Comparison of ENCODE assay signal across 14 cellular contexts in the genomic region with DNA sequence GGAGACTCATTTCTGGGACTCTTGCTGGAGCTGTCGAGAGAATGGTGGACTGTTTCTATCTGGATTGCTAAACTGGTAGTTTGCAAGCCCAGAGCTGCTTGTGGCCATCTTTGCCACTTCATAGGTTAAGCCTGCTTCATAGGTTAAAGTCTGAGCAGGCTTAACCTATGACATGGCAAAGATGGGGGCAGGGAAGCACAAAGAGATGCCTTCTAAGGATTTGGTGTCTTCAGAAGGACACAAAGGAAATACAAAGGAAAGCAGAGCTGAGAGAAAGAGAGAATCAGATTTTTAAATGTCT.
A peak's percentile ranks its signal among the peaks of the same experiment; 100 is the strongest.
DNase-seq lines count a peak whose midpoint lies in the region; ATAC-seq, FAIRE-seq and TF ChIP-seq lines count a peak whose summit lies in the region.
"Had no signal": no experiment of that assay in that cellular context is flagged by ENCODE, and none has a peak within 500 bp of the region (broad histone marks: within the 10 kb centered on the region; RNA-seq: fewer than 3 reads in every experiment).

No MANE protein-coding gene starts in this region.

- no peak overlapping the region for H3K4ac ChIP-seq in mesendoderm (ENCODE audit: low read depth, low read length)

- CTCF ChIA-PET in activated B cell treated with CpG ODN at 0.5 μM for 24 hours (lab: Charles Lee), result interaction anchor here (1.0 kb wide), 1 partner anchor 17 kb away, joined by 3 read pairs; no protein-coding TSS in a partner anchor

- intact Hi-C loops in activated B cell treated with CpG ODN at 0.5 μM for 24 hours (cut with micrococcal nuclease), result loop anchor here (1.0 kb wide), 5 partner anchors 9 to 48 kb away; no protein-coding TSS in a partner anchor
- intact Hi-C loops in colonic mucosa (cut with DNase I), result no loop called here

- peak overlapping the region; percentile 97 for H2AK5ac ChIP-seq in mesendoderm (ENCODE audit: low read length)

- H3K4me1 Mint-ChIP-seq in activated B cell treated with CpG ODN at 0.5 μM for 24 hours, result peaks cover 37% of the 10 kb centered on the region

- TF ChIP-seq CTCF in DOHH2 (IDR thresholded peaks at IDR 0.05; ENCODE audit: low read depth, low read length, poor library complexity, severe bottlenecking), result no peak
- TF ChIP-seq CTCF in activated B cell treated with CpG ODN at 0.5 μM for 24 hours (IDR thresholded peaks at IDR 0.05), result no peak
- TF ChIP-seq CTCF in colonic mucosa (IDR thresholded peaks at IDR 0.05), result no peak

- H3K4me3 Mint-ChIP-seq in activated B cell treated with CpG ODN at 0.5 μM for 24 hours, result peak overlapping the region; percentile 71

- no peak overlapping the region for H2BK15ac ChIP-seq in mesendoderm (replicated peaks; ENCODE audit: low read depth)

- H3K18ac ChIP-seq in mesendoderm (ENCODE audit: low read length), result peak overlapping the region; percentile 40

- H3K9ac ChIP-seq in mesendoderm (ENCODE audit: low read length), result no peak overlapping the region
- no peak overlapping the region for H3K9ac ChIP-seq in colonic mucosa (ENCODE audit: low read depth in 2 of 2, low read length in 2 of 2)

- no CpG with 5 or more reads among the region's 1 CpG for whole genome bisulfite sequencing in mesendoderm (ENCODE audit: extremely low coverage, insufficient coverage, low lambda C conversion rate)

- H3K27ac ChIP-seq in DOHH2 (ENCODE audit: low read depth, low read length), result peak overlapping the region; percentile 54
- H3K27ac ChIP-seq in mesendoderm (ENCODE audit: low read depth, low read length), result no peak overlapping the region
- no peak overlapping the region for H3K27ac ChIP-seq in colonic mucosa

- no peaks in the 10 kb centered on the region for H3K9me2 ChIP-seq in DOHH2 (replicated peaks; ENCODE audit: control insufficient read depth, low read length)

- peak overlapping the region; percentile 55 for H3K4me2 ChIP-seq in DOHH2 (ENCODE audit: low read length)
- H3K4me2 ChIP-seq in mesendoderm (ENCODE audit: low read length), result no peak overlapping the region

- H3K27me3 Mint-ChIP-seq in activated B cell treated with CpG ODN at 0.5 μM for 24 hours, result no peaks in the 10 kb centered on the region

- H2BK5ac ChIP-seq in mesendoderm (ENCODE audit: low read length), result no peak overlapping the region

- H3K36me3 Mint-ChIP-seq in activated B cell treated with CpG ODN at 0.5 μM for 24 hours (ENCODE audit: low read depth), result peaks cover 1% of the 10 kb centered on the region

- 0 out of 2 replicates have a peak, but pooled peaks cover 5% of the 10 kb centered on the region for H3F3A ChIP-seq in DOHH2 (ENCODE audit: control insufficient read depth, insufficient read depth)

- no peak overlapping the region for H2BK120ac ChIP-seq in mesendoderm (ENCODE audit: low read depth, low read length)

- H3K27me3 ChIP-seq in DOHH2 (ENCODE audit: control insufficient read depth, low read length), result no peaks in the 10 kb centered on the region
- no peaks in the 10 kb centered on the region for H3K27me3 ChIP-seq in mesendoderm (ENCODE audit: insufficient read depth, low read length, poor library complexity)
- no peaks in the 10 kb centered on the region for H3K27me3 ChIP-seq in colonic mucosa

- peaks cover 16% of the 10 kb centered on the region for H3K9me3 ChIP-seq in DOHH2 (ENCODE audit: control insufficient read depth, insufficient read depth, low read length)
- H3K9me3 ChIP-seq in colonic mucosa, result no peaks in the 10 kb centered on the region

- H3K4me1 ChIP-seq in DOHH2 (ENCODE audit: control insufficient read depth, low read length) (peaks cover 23% of the 10 kb centered on the region), mesendoderm (ENCODE audit: control insufficient read depth, low read depth, low read length) (peaks cover 8% of the 10 kb centered on the region), colonic mucosa (no peaks in the 10 kb centered on the region)

- FAIRE-seq in GM19239 (lab: Jason Lieb, UNC), result no peak

- no peak overlapping the region for H4K8ac ChIP-seq in mesendoderm (ENCODE audit: low read depth, low read length)

- H3K23ac ChIP-seq in mesendoderm (ENCODE audit: low read length), result no peak overlapping the region

- ATAC-seq in GM19395 (IDR thresholded peaks at IDR 0.05; ENCODE audit: unreplicated experiment), result peak; percentile 5
- ATAC-seq in activated B cell treated with CpG ODN at 0.5 μM for 24 hours (ENCODE audit: low read depth), result no peak
- ATAC-seq in GM19452 (IDR thresholded peaks at IDR 0.05; ENCODE audit: unreplicated experiment), result no peak
- ATAC-seq in HG03571 (IDR thresholded peaks at IDR 0.05; ENCODE audit: unreplicated experiment), result no peak

- peak overlapping the region; percentile 86 for H3K27ac Mint-ChIP-seq in activated B cell treated with CpG ODN at 0.5 μM for 24 hours

- H3K79me2 ChIP-seq in DOHH2 (ENCODE audit: control insufficient read depth, low read length) (no peaks in the 10 kb centered on the region), mesendoderm (ENCODE audit: control insufficient read depth, insufficient read depth, low read length) (no peaks in the 10 kb centered on the region)

- no peaks in the 10 kb centered on the region for H3K79me1 ChIP-seq in mesendoderm (ENCODE audit: low read length)

- POLR2A ChIA-PET in activated B cell treated with CpG ODN at 0.5 μM for 24 hours (lab: Charles Lee), result interaction anchor here (0.6 to 8.6 kb wide), 9 partner anchors 10 to 233 kb away, joined by 3 to 110 read pairs (median 5); no protein-coding TSS in a partner anchor

- H3K36me3 ChIP-seq in DOHH2 (ENCODE audit: control insufficient read depth, low read length) (no peaks in the 10 kb centered on the region), mesendoderm (ENCODE audit: control insufficient read depth, insufficient read depth, low read length) (no peaks in the 10 kb centered on the region), colonic mucosa (no peaks in the 10 kb centered on the region)

- H3K4me3 ChIP-seq in DOHH2 (ENCODE audit: low read length) (peak overlapping the region; percentile 47), mesendoderm (ENCODE audit: low read length) (no peak overlapping the region), colonic mucosa (no peak overlapping the region)

- no peaks in the 10 kb centered on the region for H4K20me1 ChIP-seq in DOHH2 (ENCODE audit: control insufficient read depth, insufficient read depth, low read depth, low read length)

- DNase-seq in activated B cell treated with CpG ODN at 0.5 μM for 24 hours, result no peak
- DNase-seq in mesendoderm, result no peak
- DNase-seq in GM19239 (ENCODE audit: insufficient read length, low spot score), result no peak
- DNase-seq in colonic mucosa, result no peak
- DNase-seq: DND-41; left colon; NCI-H1417; NCI-H524; retina; stimulated activated CD4-positive, alpha-beta T cell treated with anti-CD3 and anti-CD28 coated beads, Interleukin-4, amount 100 ng/mL, for 24 hours had no signal

- H3K9me3 Mint-ChIP-seq in activated B cell treated with CpG ODN at 0.5 μM for 24 hours, result peaks cover 6% of the 10 kb centered on the region

- H3K56ac ChIP-seq in mesendoderm (ENCODE audit: low read length), result peak overlapping the region; percentile 28

- H4K5ac ChIP-seq in mesendoderm (ENCODE audit: low read length), result no peak overlapping the region
